Comparison of ENCODE assay signal across 8 cellular contexts in the genomic region with DNA sequence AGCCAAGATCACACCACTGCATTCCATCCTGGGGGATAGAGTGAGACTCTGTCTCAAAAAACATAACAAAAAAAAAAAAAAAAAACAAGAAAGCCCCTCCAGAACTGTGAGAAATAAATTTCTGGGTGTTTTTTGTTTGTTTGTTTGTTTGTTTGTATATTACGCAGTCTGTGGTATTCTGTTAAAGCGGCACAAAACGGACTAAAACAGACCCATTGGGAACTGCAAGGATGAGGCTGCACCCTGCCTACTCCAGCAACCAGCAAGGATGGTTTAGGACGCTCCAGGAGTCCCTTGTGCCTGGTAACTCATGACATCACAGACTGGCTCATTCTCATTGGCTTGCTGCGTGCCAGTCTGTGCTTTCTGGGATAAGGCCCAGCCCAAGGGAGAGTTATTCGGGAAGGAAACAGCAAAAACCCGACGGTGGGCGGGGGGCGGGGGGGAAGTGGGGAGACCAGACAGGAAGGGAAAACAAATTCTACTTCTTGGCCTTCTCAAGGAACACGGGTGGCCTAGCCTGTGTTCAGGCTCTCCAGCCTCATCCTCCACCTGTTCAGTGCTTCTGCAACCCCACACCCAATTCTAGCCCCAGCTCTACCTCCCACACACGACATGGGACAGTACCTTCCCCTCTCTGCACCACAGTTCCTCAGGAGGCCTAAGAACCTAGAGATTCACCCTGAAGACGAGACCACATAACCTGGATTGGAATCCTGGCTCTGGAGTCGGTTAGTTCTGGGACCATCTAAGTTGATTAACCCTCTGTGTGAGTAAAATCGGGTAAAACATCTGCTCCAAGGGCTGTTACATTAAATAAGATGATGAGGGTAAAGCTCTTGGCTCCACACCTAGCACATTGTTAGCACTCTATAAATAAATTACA. TPM values are rescaled to one million over a fixed set of nuclear protein-coding genes. Genes with fewer than 3 reads are reported as not detected.
A peak's percentile ranks its signal among the peaks of the same experiment; 100 is the strongest.
DNase-seq lines count a peak whose midpoint lies in the region; ATAC-seq and TF ChIP-seq lines count a peak whose summit lies in the region.

No MANE protein-coding gene starts in this region.

- CTCF ChIA-PET in HCT116 (lab: Charles Lee), result interaction anchor here (1.0 to 1.6 kb wide), 3 partner anchors 11 to 24 kb away, joined by 4 to 6 read pairs (median 4); no protein-coding TSS in a partner anchor

- H2AFZ ChIP-seq in HCT116 (ENCODE audit: low read depth, low read length, poor library complexity, severe bottlenecking), result peak overlapping the region; percentile 77
- peak overlapping the region; percentile 37 for H2AFZ ChIP-seq in hepatocyte

- no peak for TF ChIP-seq POLR2A in HCT116 (IDR thresholded peaks at IDR 0.05; ENCODE audit: borderline replicate concordance, extremely low read depth, insufficient read depth, insufficient read length)

- H3K9me3 ChIP-seq in HCT116 (ENCODE audit: control insufficient read depth in 1 of 2, insufficient read depth in 1 of 2, low read depth in 1 of 2, low read length in 2 of 2) (no peaks in the 10 kb centered on the region), SK-N-MC (ENCODE audit: low read depth, low read length) (no peaks in the 10 kb centered on the region), hepatocyte (ENCODE audit: low read depth) (no peaks in the 10 kb centered on the region), psoas muscle (no peaks in the 10 kb centered on the region)

- H3K4me2 ChIP-seq in HCT116 (ENCODE audit: low read length), result peak overlapping the region; percentile 66
- peak overlapping the region; percentile 63 for H3K4me2 ChIP-seq in hepatocyte

- no TSS peak for BruUV-seq in HCT116 (replicated peaks; lab: Mats Ljungman, UMichigan)

- H3K36me3 ChIP-seq in HCT116 (ENCODE audit: control insufficient read depth in 1 of 2, insufficient read depth in 2 of 2, low read length in 2 of 2) (no peaks in the 10 kb centered on the region), SK-N-MC (ENCODE audit: insufficient read depth, low read length) (no peaks in the 10 kb centered on the region), hepatocyte (replicated peaks; ENCODE audit: insufficient read depth, low read depth) (no peaks in the 10 kb centered on the region), psoas muscle (ENCODE audit: insufficient read depth in 1 of 2, low read depth in 1 of 2) (peaks cover 0 to 5% of the 10 kb centered on the region in 2 donors)

- POLR2A ChIA-PET in HCT116 (lab: Charles Lee), result no interaction called here

- intact Hi-C loops in HCT116 (cut with micrococcal nuclease) (no loop called here), psoas muscle (cut with DNase I) (loop anchor here in 1 of 2 donors (2.0 kb wide), 1 partner anchor 21 kb away; no protein-coding TSS in a partner anchor)

- no peak overlapping the region for H3K27ac ChIP-seq in HCT116 (ENCODE audit: low read depth, low read length)
- H3K27ac ChIP-seq in SK-N-MC, result peak overlapping the region; percentile 85
- peak overlapping the region; percentile 75 for H3K27ac ChIP-seq in hepatocyte
- peak overlapping the region; percentile 67 for H3K27ac ChIP-seq in psoas muscle

- no peak for TF ChIP-seq RAD21 in HCT116 (IDR thresholded peaks at IDR 0.05; ENCODE audit: low read depth)

- DNase-seq in HCT116 (ENCODE audit: low read depth, low spot score) (peak; percentile 81), NCI-H1048 (lab: John Stamatoyannopoulos, UW) (peak; percentile 75), SK-N-MC (ENCODE audit: low read depth, low spot score) (peak; percentile 66), astrocyte of the spinal cord (ENCODE audit: low read depth, low spot score) (peak; percentile 83), hepatocyte (ENCODE audit: low spot score) (peak; percentile 91), psoas muscle (peak; percentile 61 to 77), cortex of kidney (lab: John Stamatoyannopoulos, UW) (no peak)

- H3K9me2 ChIP-seq in HCT116 (ENCODE audit: insufficient read depth), result no peaks in the 10 kb centered on the region
- H3K9me2 ChIP-seq in hepatocyte (replicated peaks; ENCODE audit: insufficient read depth), result no peaks in the 10 kb centered on the region

- H3K4me1 ChIP-seq in HCT116 (ENCODE audit: control insufficient read depth in 1 of 2, insufficient read depth in 2 of 2, low read length in 2 of 2) (peaks cover 10 to 31% of the 10 kb centered on the region in 2 experiments; a peak in 3 of 4 replicates), hepatocyte (ENCODE audit: insufficient read depth) (peaks cover 5% of the 10 kb centered on the region), psoas muscle (peaks cover 5% of the 10 kb centered on the region)

- 28% methylated on average over 9 of the region's 15 CpGs for WGBS in hepatocyte (ENCODE audit: low lambda C conversion rate, missing lambda C conversion rate)
- 11 to 16% (median 14%) methylated on average over 15 of the region's 15 CpGs for WGBS in psoas muscle, 3 donors

- ATAC-seq in HCT116 (peak; percentile 99), psoas muscle (peak; percentile 90 to 94 (median 92))

- H3K9ac ChIP-seq in HCT116 (ENCODE audit: low read length) (peak overlapping the region; percentile 35), SK-N-MC (ENCODE audit: insufficient read length) (peak overlapping the region; percentile 39)

- H3K27me3 ChIP-seq in HCT116 (ENCODE audit: insufficient read depth, low read length) (no peaks in the 10 kb centered on the region), hepatocyte (no peaks in the 10 kb centered on the region), psoas muscle (ENCODE audit: insufficient read depth in 3 of 3, low read length in 2 of 3) (no peaks in the 10 kb centered on the region)

- no peaks in the 10 kb centered on the region for H3K79me2 ChIP-seq in HCT116 (ENCODE audit: insufficient read depth, low read length)
- no peaks in the 10 kb centered on the region for H3K79me2 ChIP-seq in hepatocyte

- RAD21 ChIA-PET in HCT116 (lab: Charles Lee; ENCODE audit: low non-redundant PET in 1 of 2, low total read pairs in 2 of 2, uncharacterized antibody in 2 of 2, unreplicated experiment in 2 of 2), result no interaction called here

- in situ Hi-C loops in astrocyte of the spinal cord (cut with HindIII; ENCODE audit: low sequenced_read_pairs), result no loop called here

- H4K20me1 ChIP-seq in HCT116 (ENCODE audit: insufficient read depth), result no peaks in the 10 kb centered on the region
- H4K20me1 ChIP-seq in hepatocyte (ENCODE audit: insufficient read depth, poor library complexity, severe bottlenecking), result no peaks in the 10 kb centered on the region

- H3K4me3 ChIP-seq in GM08714 (ENCODE audit: low read length), result peak overlapping the region; percentile 81
- H3K4me3 ChIP-seq in HCT116 (replicated peaks in 1 of 2; ENCODE audit: low read depth in 1 of 2, low read length in 2 of 2), result peak overlapping the region; percentile 15 to 19; a peak in 2 of 4 replicates
- peak overlapping the region; percentile 68 for H3K4me3 ChIP-seq in SK-N-MC
- no peak overlapping the region for H3K4me3 ChIP-seq in astrocyte of the spinal cord (ENCODE audit: low read depth, low read length)
- no peak overlapping the region for H3K4me3 ChIP-seq in hepatocyte
- peak overlapping the region; percentile 63 for H3K4me3 ChIP-seq in psoas muscle

- TF ChIP-seq CTCF in HCT116 (IDR thresholded peaks at IDR 0.05 in 2 of 3, conservative IDR thresholded peaks at IDR 0.05 in 1 of 3; ENCODE audit: borderline replicate concordance in 1 of 3, insufficient read depth in 1 of 3, low read depth in 2 of 3, low read length in 2 of 3) (no peak), astrocyte of the spinal cord (IDR thresholded peaks at IDR 0.05; ENCODE audit: low read depth, low read length) (no peak), hepatocyte (IDR thresholded peaks at IDR 0.05; ENCODE audit: poor library complexity) (no peak), psoas muscle (IDR thresholded peaks at IDR 0.05) (no peak)

TF ChIP-seq in HCT116, 20 proteins besides CTCF, POLR2A, EP300 and RAD21:
- TF ChIP-seq CEBPB (IDR thresholded peaks at IDR 0.05; ENCODE audit: low read depth) (no peak), ELF1 (IDR thresholded peaks at IDR 0.05; ENCODE audit: borderline replicate concordance, low read depth) (no peak), SP1 (IDR thresholded peaks at IDR 0.05; ENCODE audit: low read depth) (peak; percentile 45; the same call in 1 of the 2 replicates)

RNA-seq across cellular contexts. Expression of gene CD74, which starts 2.8 kb away (rescaled TPM):
- 8.9 TPM for total RNA-seq in HCT116 (2021; ENCODE audit: unreplicated experiment)
- polyA plus RNA-seq in HCT116 (2012), result 0.36 and 0.50 TPM in 2 replicates
- total RNA-seq in hepatocyte, result 51.1 and 57.2 TPM in 2 replicates
- 103 and 107 TPM in 2 replicates for polyA plus RNA-seq in hepatocyte
- 100 to 1,000 TPM in 3 of 4 donors, 10 to 100 TPM in 1; 72.5 to 299 (median 156) TPM for total RNA-seq in psoas muscle
- 10 to 100 TPM; 66.5 to 92.0 (median 83.7) TPM for polyA plus RNA-seq in psoas muscle

RNA-seq across cellular contexts. Expression of gene RPS14, which starts 39.7 kb away (rescaled TPM):
- total RNA-seq in HCT116 (2021; ENCODE audit: unreplicated experiment) (2,557 TPM), hepatocyte (2,319 and 2,589 TPM in 2 replicates), psoas muscle (1,000 to 10,000 TPM in 3 of 4 donors, 100 to 1,000 TPM in 1; 977 to 1,443 (median 1,285) TPM)
- polyA plus RNA-seq in HCT116 (2012), result 4,169 and 4,510 TPM in 2 replicates
- polyA plus RNA-seq in hepatocyte (1,067 and 1,087 TPM in 2 replicates), psoas muscle (1,000 to 10,000 TPM; 1,999 to 3,049 (median 2,406) TPM)

RNA-seq across cellular contexts. Expression of gene TCOF1, which starts 52.4 kb away (rescaled TPM):
- total RNA-seq in HCT116 (2021; ENCODE audit: unreplicated experiment) (94.7 TPM), hepatocyte (19.9 and 21.2 TPM in 2 replicates), psoas muscle (10 to 100 TPM; 22.8 to 26.7 (median 23.6) TPM)
- 43.7 and 48.4 TPM in 2 replicates for polyA plus RNA-seq in HCT116 (2012)
- polyA plus RNA-seq in hepatocyte (22.5 and 24.0 TPM in 2 replicates), psoas muscle (10 to 100 TPM; 18.3 to 25.6 (median 24.2) TPM)

Comparison
In these comparisons a context has a peak if more than half of its experiments do, and no peak if none do; other contexts are left out.
1. H3K4me3 ChIP-seq: peak in GM08714 (single experiment), HCT116 (2 of 2), SK-N-MC (single experiment) and psoas muscle (single experiment); none in astrocyte of the spinal cord (single experiment) and hepatocyte (single experiment).